8 cellular contexts compared by ENCODE assay signal in genomic region chr7:73519867-73520672, GRCh38. TPM values are rescaled to one million over a fixed set of nuclear protein-coding genes. Genes with fewer than 3 reads are reported as not detected.
DNase-seq lines count a peak whose midpoint lies in the region; ATAC-seq and TF ChIP-seq lines count a peak whose summit lies in the region.

No MANE protein-coding gene starts in this region.

- H3K4me3 ChIP-seq in HFF-Myc (replicated peaks; ENCODE audit: low read depth, low read length) (peak overlapping the region; percentile 84), WERI-Rb-1 (ENCODE audit: low read depth, low read length) (peak overlapping the region; percentile 56), epithelial cell of esophagus (ENCODE audit: low read length) (peak overlapping the region; percentile 81)

- H3K27me3 Mint-ChIP-seq in osteocyte (ENCODE audit: unreplicated experiment) = no peaks in the 10 kb centered on the region

- H3K36me3 Mint-ChIP-seq in osteocyte (ENCODE audit: unreplicated experiment) = peaks cover 18% of the 10 kb centered on the region

- H3K4me3 Mint-ChIP-seq in osteocyte (ENCODE audit: unreplicated experiment) = peak overlapping the region; percentile 92

- H3K36me3 ChIP-seq in WERI-Rb-1 = peaks cover 63% of the 10 kb centered on the region

- no peaks in the 10 kb centered on the region for H3K9me3 ChIP-seq in WERI-Rb-1 (ENCODE audit: severe bottlenecking)

- H3K4me1 Mint-ChIP-seq in osteocyte (ENCODE audit: unreplicated experiment) = peaks cover 49% of the 10 kb centered on the region

- H3K9me3 Mint-ChIP-seq in osteocyte (ENCODE audit: unreplicated experiment) = no peaks in the 10 kb centered on the region

- peak overlapping the region; percentile 93 for H3K27ac Mint-ChIP-seq in osteocyte (ENCODE audit: unreplicated experiment)

- no peaks in the 10 kb centered on the region for H3K27me3 ChIP-seq in WERI-Rb-1 (ENCODE audit: insufficient read depth, low read depth, severe bottlenecking)

- ATAC-seq in HG03159 (IDR thresholded peaks at IDR 0.05; ENCODE audit: unreplicated experiment) (no peak), HG02588 (IDR thresholded peaks at IDR 0.05; ENCODE audit: unreplicated experiment) (no peak), GM19324 (IDR thresholded peaks at IDR 0.05; ENCODE audit: low FRiP score, unreplicated experiment) (no peak)

- no peak for DNase-seq in HFF-Myc (ENCODE audit: extremely low read depth, low read depth)
- DNase-seq in WERI-Rb-1 = no peak
- DNase-seq in epithelial cell of esophagus (ENCODE audit: low read depth) = no peak
- no peak for DNase-seq in osteocyte (ENCODE audit: extremely low spot score, unreplicated experiment)
- no peak for DNase-seq in amniotic stem cell (lab: John Stamatoyannopoulos, UW)

- peak overlapping the region; percentile 100 for H3K27ac ChIP-seq in WERI-Rb-1

- TF ChIP-seq CTCF in HFF-Myc (IDR thresholded peaks at IDR 0.05; ENCODE audit: low read depth, low read length, missing control alignments) (no peak), WERI-Rb-1 (IDR thresholded peaks at IDR 0.05; ENCODE audit: low read depth, low read length) (no peak), epithelial cell of esophagus (IDR thresholded peaks at IDR 0.05; ENCODE audit: insufficient read depth, low read depth, low read length, missing control alignments) (no peak), osteocyte (IDR thresholded peaks at IDR 0.05) (no peak)

RNA-seq across cellular contexts. Expression of gene BAZ1B, which starts 2.0 kb away (rescaled TPM):
- 80.7 and 86.6 TPM in 2 replicates for total RNA-seq in osteocyte

RNA-seq across cellular contexts. Expression of gene BCL7B, which starts 37.4 kb away (rescaled TPM):
- 37.4 and 41.8 TPM in 2 replicates for total RNA-seq in osteocyte

RNA-seq across cellular contexts. Expression of gene TBL2, which starts 58.3 kb away (rescaled TPM):
- 47.7 and 48.0 TPM in 2 replicates for total RNA-seq in osteocyte
